24 cellular contexts compared by ENCODE assay signal in genomic region chr13:74229242-74229641, GRCh38.
A peak's percentile ranks its signal among the peaks of the same experiment; 100 is the strongest.
DNase-seq lines count a peak whose midpoint lies in the region; ATAC-seq, FAIRE-seq and TF ChIP-seq lines count a peak whose summit lies in the region.
"Had no signal": no experiment of that assay in that cellular context is flagged by ENCODE, and none has a peak within 500 bp of the region (broad histone marks: within the 10 kb centered on the region; RNA-seq: fewer than 3 reads in every experiment).

No MANE protein-coding gene starts in this region.

- no peaks in the 10 kb centered on the region for H4K20me1 ChIP-seq in IMR-90 (ENCODE audit: insufficient read depth, low read length)
- H4K20me1 ChIP-seq in astrocyte (ENCODE audit: insufficient read depth, low read length) = no peaks in the 10 kb centered on the region

- no peak overlapping the region for H3K14ac ChIP-seq in IMR-90 (replicated peaks; ENCODE audit: low read depth, low read length)
- no peak overlapping the region for H3K14ac ChIP-seq in mesenchymal stem cell (ENCODE audit: low read length in 2 of 2)

- no CpG with 5 or more reads among the region's 4 CpGs for WGBS in IMR-90 (ENCODE audit: extremely low coverage in 2 of 2, insufficient read length in 1 of 2), 2 experiments
- 62% methylated on average over 2 of the region's 4 CpGs for WGBS in mesenchymal stem cell

- H4K8ac ChIP-seq in IMR-90 (ENCODE audit: low read depth in 2 of 2, low read length in 2 of 2) (no peak overlapping the region), mesenchymal stem cell (ENCODE audit: low read length) (no peak overlapping the region)

- no peaks in the 10 kb centered on the region for H3K9me3 ChIP-seq in CD4-positive, alpha-beta T cell (ENCODE audit: control insufficient read depth, low read length)
- H3K9me3 ChIP-seq in IMR-90 (ENCODE audit: control insufficient read depth, insufficient read depth, low read length) = peaks cover 2% of the 10 kb centered on the region
- no peaks in the 10 kb centered on the region for H3K9me3 ChIP-seq in astrocyte (ENCODE audit: insufficient read depth, low read depth, low read length)
- no peaks in the 10 kb centered on the region for H3K9me3 ChIP-seq in naive thymus-derived CD4-positive, alpha-beta T cell (ENCODE audit: control insufficient read depth in 2 of 3, low read length in 3 of 3)
- no peaks in the 10 kb centered on the region for H3K9me3 ChIP-seq in mesenchymal stem cell (ENCODE audit: control insufficient read depth, low read length)

- H3K27me3 ChIP-seq in CD4-positive, alpha-beta T cell (ENCODE audit: control insufficient read depth, insufficient read depth, low read length) = no peaks in the 10 kb centered on the region
- H3K27me3 ChIP-seq in IMR-90 (ENCODE audit: control insufficient read depth, insufficient read depth, low read length) (no peaks in the 10 kb centered on the region), astrocyte (ENCODE audit: insufficient read depth, low read length) (no peaks in the 10 kb centered on the region), mesenchymal stem cell (ENCODE audit: control insufficient read depth in 1 of 2, insufficient read depth in 1 of 2, low read length in 2 of 2) (no peaks in the 10 kb centered on the region)
- no peaks in the 10 kb centered on the region for H3K27me3 ChIP-seq in naive thymus-derived CD4-positive, alpha-beta T cell (ENCODE audit: control insufficient read depth in 2 of 2, insufficient read depth in 2 of 2, low read length in 2 of 2)

- TF ChIP-seq RAD21 in IMR-90 (IDR thresholded peaks at IDR 0.05; ENCODE audit: low read length) = no peak

- H3K36me3 Mint-ChIP-seq in CD4-positive, alpha-beta T cell (ENCODE audit: low read depth) = peaks cover 6% of the 10 kb centered on the region
- H3K36me3 Mint-ChIP-seq in astrocyte (ENCODE audit: low read depth, unreplicated experiment) = peaks cover 2% of the 10 kb centered on the region
- peaks cover 0 to 18% (median 0%) of the 10 kb centered on the region in 5 donors for H3K36me3 Mint-ChIP-seq in naive thymus-derived CD4-positive, alpha-beta T cell
- peaks cover 17% of the 10 kb centered on the region for H3K36me3 Mint-ChIP-seq in activated CD8-positive, alpha-beta T cell treated with anti-CD3 and anti-CD28 coated beads, Interleukin-2, amount 10 ng/mL, durations not matched to agents 7 days and 5 days (ENCODE audit: low read depth)

- CTCF ChIA-PET in CD4-positive, alpha-beta T cell (lab: Charles Lee) = interaction anchor here (0.6 to 3.8 kb wide), 3 partner anchors 54 to 462 kb away, joined by 3 to 18 read pairs (median 4); no protein-coding TSS in a partner anchor
- CTCF ChIA-PET in IMR-90 (lab: Yijun Ruan, JAX) = no interaction called here
- CTCF ChIA-PET in naive thymus-derived CD4-positive, alpha-beta T cell (lab: Charles Lee) = interaction anchor here (3.1 kb wide), 1 partner anchor 58 kb away, joined by 13 read pairs; no protein-coding TSS in a partner anchor
- CTCF ChIA-PET in activated CD8-positive, alpha-beta T cell treated with anti-CD3 and anti-CD28 coated beads, Interleukin-2, amount 10 ng/mL, durations not matched to agents 7 days and 5 days (lab: Charles Lee) = interaction anchor here (1.0 to 2.2 kb wide), 2 partner anchors 10 to 57 kb away, joined by 3 to 7 read pairs; no protein-coding TSS in a partner anchor

- H3K4me2 ChIP-seq in IMR-90 (ENCODE audit: low read depth, low read length) (no peak overlapping the region), astrocyte (ENCODE audit: low read length) (no peak overlapping the region), mesenchymal stem cell (ENCODE audit: low read length, poor library complexity, severe bottlenecking) (no peak overlapping the region)

- H4K91ac ChIP-seq in IMR-90 (ENCODE audit: insufficient read depth, low read depth, low read length) (no peak overlapping the region), mesenchymal stem cell (ENCODE audit: low read length) (no peak overlapping the region)

- BruUV-seq in IMR-90 (replicated peaks; lab: Mats Ljungman, UMichigan) = no TSS peak

- in situ Hi-C loops in IMR-90 (cut with MboI; ENCODE audit: low sequenced_read_pairs) = no loop called here

- H3K79me1 ChIP-seq in IMR-90 (ENCODE audit: low read depth in 1 of 2, low read length in 2 of 2) (no peaks in the 10 kb centered on the region), mesenchymal stem cell (replicated peaks; ENCODE audit: low read length, poor library complexity, severe bottlenecking) (no peaks in the 10 kb centered on the region)

- no peaks in the 10 kb centered on the region for H3K9me1 ChIP-seq in IMR-90 (ENCODE audit: insufficient read depth, low read length)

- H3K4me3 Mint-ChIP-seq in CD4-positive, alpha-beta T cell = no peak overlapping the region
- no peak overlapping the region for H3K4me3 Mint-ChIP-seq in astrocyte (ENCODE audit: unreplicated experiment)
- H3K4me3 Mint-ChIP-seq in naive thymus-derived CD4-positive, alpha-beta T cell = peak overlapping the region in 2 of 10 donors; percentile 2 to 33
- no peak overlapping the region for H3K4me3 Mint-ChIP-seq in activated CD8-positive, alpha-beta T cell treated with anti-CD3 and anti-CD28 coated beads, Interleukin-2, amount 10 ng/mL, durations not matched to agents 7 days and 5 days

- no peak overlapping the region for H2AFZ ChIP-seq in IMR-90 (replicated peaks; ENCODE audit: low read length, poor library complexity)
- H2AFZ ChIP-seq in astrocyte (ENCODE audit: low read depth, low read length) = no peak overlapping the region
- no peak overlapping the region for H2AFZ ChIP-seq in mesenchymal stem cell (ENCODE audit: low read depth, low read length)

- H3K18ac ChIP-seq in IMR-90 (ENCODE audit: low read depth, low read length) (no peak overlapping the region), mesenchymal stem cell (ENCODE audit: low read depth in 1 of 2, low read length in 2 of 2) (no peak overlapping the region)

- intact Hi-C loops in CD4-positive, alpha-beta T cell (cut with DNase I, micrococcal nuclease) = no loop called here
- intact Hi-C loops in IMR-90 (cut with micrococcal nuclease) = no loop called here
- intact Hi-C loops in naive thymus-derived CD4-positive, alpha-beta T cell (cut with micrococcal nuclease) = no loop called here

- H3K27ac ChIP-seq in CD4-positive, alpha-beta T cell (ENCODE audit: low read depth, low read length) = no peak overlapping the region
- H3K27ac ChIP-seq in IMR-90 (ENCODE audit: insufficient read depth, low read length) = no peak overlapping the region
- no peak overlapping the region for H3K27ac ChIP-seq in astrocyte (ENCODE audit: low read depth, low read length)
- no peak overlapping the region for H3K27ac ChIP-seq in naive thymus-derived CD4-positive, alpha-beta T cell (ENCODE audit: low read depth, low read length)
- H3K27ac ChIP-seq in mesenchymal stem cell (ENCODE audit: low read length, poor library complexity, severe bottlenecking) = no peak overlapping the region
- H3K27ac ChIP-seq: RWPE1 had no signal

- POLR2A ChIA-PET in CD4-positive, alpha-beta T cell (lab: Charles Lee) = interaction anchor here (0.6 to 6.0 kb wide), 3 partner anchors 19 to 94 kb away, joined by 3 to 37 read pairs (median 7); partner anchors contain the start of gene KLF12
- POLR2A ChIA-PET in IMR-90 (lab: Charles Lee; ENCODE audit: unreplicated experiment) = no interaction called here
- POLR2A ChIA-PET in naive thymus-derived CD4-positive, alpha-beta T cell (lab: Charles Lee) = interaction anchor here (0.7 to 8.5 kb wide), 5 partner anchors 16 to 95 kb away, joined by 3 to 115 read pairs (median 28); partner anchors contain the start of gene KLF12
- POLR2A ChIA-PET in activated CD8-positive, alpha-beta T cell treated with anti-CD3 and anti-CD28 coated beads, Interleukin-2, amount 10 ng/mL, durations not matched to agents 7 days and 5 days (lab: Charles Lee) = no interaction called here

- H3K23ac ChIP-seq in IMR-90 (ENCODE audit: low read depth, low read length) = no peak overlapping the region
- no peak overlapping the region for H3K23ac ChIP-seq in mesenchymal stem cell (ENCODE audit: low read length in 2 of 2)

- peak; percentile 23 for FAIRE-seq in astrocyte (lab: Jason Lieb, UNC)
- FAIRE-seq in frontal cortex (lab: Jason Lieb, UNC) = no peak
- FAIRE-seq: HTR-8/SVneo had no signal

- H2BK12ac ChIP-seq in mesenchymal stem cell (ENCODE audit: low read length in 2 of 2) = no peak overlapping the region

- no peaks in the 10 kb centered on the region for H3K27me3 Mint-ChIP-seq in CD4-positive, alpha-beta T cell
- H3K27me3 Mint-ChIP-seq in astrocyte (ENCODE audit: low read depth, unreplicated experiment) = no peaks in the 10 kb centered on the region
- no peaks in the 10 kb centered on the region for H3K27me3 Mint-ChIP-seq in naive thymus-derived CD4-positive, alpha-beta T cell
- H3K27me3 Mint-ChIP-seq in activated CD8-positive, alpha-beta T cell treated with anti-CD3 and anti-CD28 coated beads, Interleukin-2, amount 10 ng/mL, durations not matched to agents 7 days and 5 days (ENCODE audit: low read depth) = no peaks in the 10 kb centered on the region
- H3K27me3 Mint-ChIP-seq: CD8-positive, alpha-beta memory T cell had no signal

- H2BK20ac ChIP-seq in IMR-90 (ENCODE audit: low read depth, low read length) = no peak overlapping the region

- H3K9ac ChIP-seq in IMR-90 (ENCODE audit: low read depth, low read length) (no peak overlapping the region), astrocyte (ENCODE audit: low read length) (no peak overlapping the region), mesenchymal stem cell (ENCODE audit: low read length) (no peak overlapping the region)

- no peak overlapping the region for H2AK9ac ChIP-seq in IMR-90 (replicated peaks; ENCODE audit: low read depth, low read length, poor library complexity)

- H2BK120ac ChIP-seq in IMR-90 (ENCODE audit: low read depth, low read length) = no peak overlapping the region
- H2BK120ac ChIP-seq in mesenchymal stem cell (ENCODE audit: low read depth, low read length) = no peak overlapping the region

- H3K4me3 ChIP-seq in IMR-90 (ENCODE audit: insufficient read depth, low read depth, low read length) (no peak overlapping the region), astrocyte (ENCODE audit: insufficient read depth, low read depth, low read length) (no peak overlapping the region), mesenchymal stem cell (ENCODE audit: insufficient read depth in 1 of 2, low read depth in 1 of 2, low read length in 2 of 2) (no peak overlapping the region)
- no peak overlapping the region for H3K4me3 ChIP-seq in naive thymus-derived CD4-positive, alpha-beta T cell (ENCODE audit: low read length)

- H2BK15ac ChIP-seq in IMR-90 (ENCODE audit: low read depth, low read length) = no peak overlapping the region
- no peak overlapping the region for H2BK15ac ChIP-seq in mesenchymal stem cell (ENCODE audit: low read depth, poor library complexity, severe bottlenecking)

- no peaks in the 10 kb centered on the region; the same call in 1 of the 2 replicates for H3K4me1 ChIP-seq in IMR-90 (ENCODE audit: control insufficient read depth, insufficient read depth, low read length)
- no peaks in the 10 kb centered on the region for H3K4me1 ChIP-seq in astrocyte (ENCODE audit: insufficient read depth, low read length)
- peaks cover 0 to 25% of the 10 kb centered on the region in 2 donors for H3K4me1 ChIP-seq in naive thymus-derived CD4-positive, alpha-beta T cell (ENCODE audit: control insufficient read depth in 2 of 2, insufficient read depth in 2 of 2, low read length in 2 of 2)
- no peaks in the 10 kb centered on the region for H3K4me1 ChIP-seq in mesenchymal stem cell (ENCODE audit: control insufficient read depth, insufficient read depth, low read depth, low read length)

- no peaks in the 10 kb centered on the region for H3K79me2 ChIP-seq in astrocyte (ENCODE audit: insufficient read depth, low read length)

- H2BK5ac ChIP-seq in IMR-90 (ENCODE audit: low read depth, low read length, poor library complexity, severe bottlenecking) (no peak overlapping the region), mesenchymal stem cell (ENCODE audit: low read depth, low read length, poor library complexity, severe bottlenecking) (no peak overlapping the region)

- H3K4ac ChIP-seq in IMR-90 (ENCODE audit: low read depth, low read length) (no peak overlapping the region), mesenchymal stem cell (ENCODE audit: low read depth in 1 of 2, low read length in 2 of 2) (no peak overlapping the region)

- H4K5ac ChIP-seq in IMR-90 (ENCODE audit: low read depth, low read length) = no peak overlapping the region

- H3K27ac Mint-ChIP-seq in CD4-positive, alpha-beta T cell = peak overlapping the region; percentile 90
- no peak overlapping the region for H3K27ac Mint-ChIP-seq in astrocyte (ENCODE audit: unreplicated experiment)
- peak overlapping the region in 6 of 9 donors; percentile 12 to 92 (median 86) for H3K27ac Mint-ChIP-seq in naive thymus-derived CD4-positive, alpha-beta T cell
- no peak overlapping the region for H3K27ac Mint-ChIP-seq in activated CD8-positive, alpha-beta T cell treated with anti-CD3 and anti-CD28 coated beads, Interleukin-2, amount 10 ng/mL, durations not matched to agents 7 days and 5 days

- dilution Hi-C loops in IMR-90 (cut with HindIII; ENCODE audit: low sequenced_read_pairs, unreplicated experiment) = no loop called here

- H2AK5ac ChIP-seq in IMR-90 (ENCODE audit: low read depth, low read length) = no peak overlapping the region
- H2AK5ac ChIP-seq in mesenchymal stem cell (ENCODE audit: low read length, severe bottlenecking) = no peak overlapping the region

- ATAC-seq in CD4-positive, alpha-beta T cell (ENCODE audit: poor library complexity) = no peak
- ATAC-seq in IMR-90 (ENCODE audit: low read depth) = no peak
- ATAC-seq in naive thymus-derived CD4-positive, alpha-beta T cell = no peak
- ATAC-seq in activated CD8-positive, alpha-beta T cell treated with anti-CD3 and anti-CD28 coated beads, Interleukin-2, amount 10 ng/mL, durations not matched to agents 7 days and 5 days = no peak
- ATAC-seq: Panc1 had no signal

- H3K56ac ChIP-seq in IMR-90 (ENCODE audit: extremely low read depth, insufficient read depth, low read length) = no peak overlapping the region

- peaks cover 2% of the 10 kb centered on the region for H3K9me3 Mint-ChIP-seq in CD4-positive, alpha-beta T cell
- H3K9me3 Mint-ChIP-seq in astrocyte (ENCODE audit: unreplicated experiment) = no peaks in the 10 kb centered on the region
- H3K9me3 Mint-ChIP-seq in naive thymus-derived CD4-positive, alpha-beta T cell = peaks cover 0 to 12% (median 4%) of the 10 kb centered on the region in 11 donors
- H3K9me3 Mint-ChIP-seq in activated CD8-positive, alpha-beta T cell treated with anti-CD3 and anti-CD28 coated beads, Interleukin-2, amount 10 ng/mL, durations not matched to agents 7 days and 5 days (ENCODE audit: insufficient read depth) = peaks cover 10% of the 10 kb centered on the region
- H3K9me3 Mint-ChIP-seq: CD8-positive, alpha-beta memory T cell had no signal

- TF ChIP-seq POLR2A in IMR-90 (IDR thresholded peaks at IDR 0.05; ENCODE audit: low read depth, low read length) = no peak

- no peak for DNase-seq in CD4-positive, alpha-beta T cell
- peak; percentile 23 for DNase-seq in IMR-90
- DNase-seq in astrocyte (ENCODE audit: low read depth) = no peak
- no peak for DNase-seq in naive thymus-derived CD4-positive, alpha-beta T cell
- DNase-seq in frontal cortex (ENCODE audit: low spot score in 2 of 2) = no peak
- DNase-seq in mesenchymal stem cell = no peak
- no peak for DNase-seq in activated CD8-positive, alpha-beta T cell treated with anti-CD3 and anti-CD28 coated beads, Interleukin-2, amount 10 ng/mL, durations not matched to agents 7 days and 5 days
- DNase-seq: C1 segment of cervical spinal cord; CD8-positive, alpha-beta memory T cell; DMS79 treated with DMSO at 0.1 percent for 48 hours; GF-D8; H7; KG1; NCI-H1092; NCI-H1417 treated with DMSO at 0.1 percent for 48 hours; NCI-H1694 treated with DMSO at 0.1 percent for 48 hours; NCI-H2081; NCI-H2227 treated with DMSO at 0.1 percent for 48 hours; NCI-H526 treated with DMSO at 0.1 percent for 48 hours; SHP77; SW 1271 had no signal

- TF ChIP-seq CTCF in CD4-positive, alpha-beta T cell (IDR thresholded peaks at IDR 0.05) = no peak
- TF ChIP-seq CTCF in IMR-90 (conservative IDR thresholded peaks at IDR 0.05; ENCODE audit: low read depth, low read length) (no peak), astrocyte (IDR thresholded peaks at IDR 0.05; ENCODE audit: insufficient read depth, low read depth, low read length) (no peak)

- H3K4me1 Mint-ChIP-seq in CD4-positive, alpha-beta T cell (ENCODE audit: low read depth) = peaks cover 40% of the 10 kb centered on the region
- peaks cover 3% of the 10 kb centered on the region for H3K4me1 Mint-ChIP-seq in astrocyte (ENCODE audit: low read depth, unreplicated experiment)
- peaks cover 6 to 52% (median 42%) of the 10 kb centered on the region in 7 donors for H3K4me1 Mint-ChIP-seq in naive thymus-derived CD4-positive, alpha-beta T cell
- H3K4me1 Mint-ChIP-seq in activated CD8-positive, alpha-beta T cell treated with anti-CD3 and anti-CD28 coated beads, Interleukin-2, amount 10 ng/mL, durations not matched to agents 7 days and 5 days (ENCODE audit: low read depth) = peaks cover 29% of the 10 kb centered on the region

- H3K36me3 ChIP-seq in IMR-90 (ENCODE audit: control insufficient read depth, insufficient read depth, low read length) (no peaks in the 10 kb centered on the region), astrocyte (ENCODE audit: insufficient read depth, low read length) (no peaks in the 10 kb centered on the region), mesenchymal stem cell (ENCODE audit: control insufficient read depth in 1 of 2, insufficient read depth in 2 of 2, low read depth in 1 of 2, low read length in 2 of 2) (no peaks in the 10 kb centered on the region)
- no peaks in the 10 kb centered on the region for H3K36me3 ChIP-seq in naive thymus-derived CD4-positive, alpha-beta T cell (ENCODE audit: control insufficient read depth in 2 of 3, insufficient read depth in 3 of 3, low read length in 3 of 3)

Comparison
In these comparisons a context has a peak if more than half of its experiments do, and no peak if none do; other contexts are left out.
1. H3K27ac Mint-ChIP-seq: peak in CD4-positive, alpha-beta T cell (single experiment) and naive thymus-derived CD4-positive, alpha-beta T cell (6 of 9); none in astrocyte (single experiment) and activated CD8-positive, alpha-beta T cell treated with anti-CD3 and anti-CD28 coated beads, Interleukin-2, amount 10 ng/mL, durations not matched to agents 7 days and 5 days (single experiment).
2. POLR2A ChIA-PET loops: an anchor here in CD4-positive, alpha-beta T cell (0.6 to 6.0 kb wide) and naive thymus-derived CD4-positive, alpha-beta T cell (0.7 to 8.5 kb wide); none called in IMR-90 and activated CD8-positive, alpha-beta T cell treated with anti-CD3 and anti-CD28 coated beads, Interleukin-2, amount 10 ng/mL, durations not matched to agents 7 days and 5 days.